ENCODE assay signal across 8 cellular contexts in the genomic region with DNA sequence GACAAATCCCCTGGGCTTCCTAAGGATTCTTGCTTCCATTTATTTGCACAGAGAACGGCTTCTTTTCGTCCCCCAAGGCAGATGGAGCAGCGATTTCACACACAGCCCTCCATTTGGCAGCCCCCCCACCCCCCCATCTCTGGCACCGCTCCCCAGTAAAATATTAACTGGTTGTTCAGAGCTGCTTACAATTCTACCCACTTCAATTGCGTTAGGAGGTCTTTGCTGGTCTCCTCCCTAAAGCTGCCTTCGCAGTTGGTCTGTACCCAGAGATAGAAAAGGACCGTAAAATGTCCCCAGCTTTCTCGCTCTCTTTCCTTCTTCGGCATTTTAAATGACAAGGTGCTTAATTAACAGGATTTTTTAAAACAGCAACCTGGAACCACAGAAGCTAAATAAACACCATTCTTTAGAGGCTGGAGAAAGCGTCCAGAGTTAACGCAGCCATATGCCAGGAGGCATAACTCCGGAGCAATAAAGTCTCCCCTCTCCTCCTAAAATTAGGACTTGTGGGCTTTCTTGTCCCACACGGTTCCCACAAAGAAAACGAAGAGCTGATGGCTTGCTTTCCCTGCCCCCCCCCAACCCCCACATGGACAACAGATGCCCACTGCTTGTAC. TPM values are rescaled to one million over a fixed set of nuclear protein-coding genes. Genes with fewer than 3 reads are reported as not detected.
DNase-seq lines count a peak whose midpoint lies in the region; TF ChIP-seq lines count a peak whose summit lies in the region.

No MANE protein-coding gene starts in this region.

- peak overlapping the region; percentile 88 for H3K4me2 ChIP-seq in mammary epithelial cell (ENCODE audit: insufficient read depth, low read depth, low read length)

- DNase-seq in A673 (ENCODE audit: low spot score) (no peak), mammary epithelial cell (no peak), NCI-H774 (lab: John Stamatoyannopoulos, UW) (no peak), COLO829 (ENCODE audit: low spot score) (no peak), NCI-H187 (lab: John Stamatoyannopoulos, UW) (no peak)
- DNase-seq in activated CD8-positive, alpha-beta memory T cell treated with anti-CD3 and anti-CD28 coated beads, Interleukin-2, amount 50 U/mL, for 48 hours: no peak

- no peaks in the 10 kb centered on the region for H3K9me3 ChIP-seq in A673 (ENCODE audit: low read depth, low read length, poor library complexity, severe bottlenecking)
- no peaks in the 10 kb centered on the region for H3K9me3 ChIP-seq in HUES48 (ENCODE audit: control insufficient read depth, insufficient read depth, low read length)
- H3K9me3 ChIP-seq in mammary epithelial cell (replicated peaks; ENCODE audit: insufficient read depth, low read length): no peaks in the 10 kb centered on the region
- no peaks in the 10 kb centered on the region for H3K9me3 ChIP-seq in mucosa of stomach (ENCODE audit: control insufficient read depth, low read length)

- no peaks in the 10 kb centered on the region for H4K20me1 ChIP-seq in mammary epithelial cell (ENCODE audit: insufficient read depth, low read length)

- 0% methylated on average over 6 of the region's 14 CpGs for WGBS in mammary epithelial cell (ENCODE audit: low coverage, missing lambda C conversion rate)

- dilution Hi-C loops in mammary epithelial cell (cut with HindIII; ENCODE audit: low sequenced_read_pairs): loop anchor here (5.0 kb wide), 1 partner anchor 41 kb away; no protein-coding TSS in a partner anchor

- POLR2A ChIA-PET in A673 (lab: Charles Lee; ENCODE audit: low non-redundant PET): no interaction called here

- H2AFZ ChIP-seq in mammary epithelial cell (ENCODE audit: low read depth, low read length): peak overlapping the region; percentile 63

- H3K9ac ChIP-seq in HUES48 (ENCODE audit: low read depth, low read length): peak overlapping the region; percentile 69
- peak overlapping the region; percentile 70 for H3K9ac ChIP-seq in mammary epithelial cell (ENCODE audit: insufficient read depth, low read length)
- H3K9ac ChIP-seq in mucosa of stomach (ENCODE audit: low read length): peak overlapping the region; percentile 76

- BruUV-seq in A673 (replicated peaks; lab: Mats Ljungman, UMichigan) (no TSS peak), mammary epithelial cell (replicated peaks; lab: Mats Ljungman, UMichigan) (no TSS peak)

- H3K79me2 ChIP-seq in mammary epithelial cell (ENCODE audit: insufficient read depth, low read length): peaks cover 34% of the 10 kb centered on the region

- H3K4me1 ChIP-seq in A673 (ENCODE audit: insufficient read depth, low read length, poor library complexity, severe bottlenecking) (peaks cover 68% of the 10 kb centered on the region), HUES48 (ENCODE audit: control insufficient read depth, insufficient read depth, low read length) (peaks cover 92% of the 10 kb centered on the region), mammary epithelial cell (ENCODE audit: insufficient read depth, low read length) (peaks cover 84% of the 10 kb centered on the region), mucosa of stomach (ENCODE audit: control insufficient read depth, insufficient read depth, low read length) (peaks cover 82% of the 10 kb centered on the region)

- H3K27me3 ChIP-seq in A673 (replicated peaks; ENCODE audit: insufficient read depth, low read depth, low read length, poor library complexity): no peaks in the 10 kb centered on the region
- H3K27me3 ChIP-seq in HUES48 (ENCODE audit: control insufficient read depth, insufficient read depth, low read length): no peaks in the 10 kb centered on the region
- H3K27me3 ChIP-seq in mammary epithelial cell (ENCODE audit: insufficient read depth, low read length): no peaks in the 10 kb centered on the region
- H3K27me3 ChIP-seq in mucosa of stomach (ENCODE audit: control insufficient read depth, insufficient read depth, low read length): no peaks in the 10 kb centered on the region

- in situ Hi-C loops in mammary epithelial cell (cut with MboI; ENCODE audit: low sequenced_read_pairs in 2 of 2): no loop called here

- no peaks in the 10 kb centered on the region for H3K36me3 ChIP-seq in A673 (ENCODE audit: insufficient read depth, low read length, poor library complexity, severe bottlenecking)
- peaks cover 35% of the 10 kb centered on the region for H3K36me3 ChIP-seq in HUES48 (ENCODE audit: control insufficient read depth, insufficient read depth, low read length)
- no peaks in the 10 kb centered on the region for H3K36me3 ChIP-seq in mammary epithelial cell (ENCODE audit: insufficient read depth, low read length)
- H3K36me3 ChIP-seq in mucosa of stomach (ENCODE audit: control insufficient read depth, insufficient read depth, low read length): no peaks in the 10 kb centered on the region

- intact Hi-C loops in A673 (cut with micrococcal nuclease; ENCODE audit: unreplicated experiment): loop anchor here (5.0 kb wide), 1 partner anchor 41 kb away; no protein-coding TSS in a partner anchor
- intact Hi-C loops in mammary epithelial cell (cut with micrococcal nuclease): loop anchor here (2.0 kb wide), 1 partner anchor 83 kb away; no protein-coding TSS in a partner anchor

- CTCF ChIA-PET in A673 (lab: Charles Lee) (interaction anchor here (1.6 kb wide), 1 partner anchor 26 kb away, joined by 5 read pairs; no protein-coding TSS in a partner anchor), mammary epithelial cell (lab: Charles Lee; ENCODE audit: low non-redundant PET) (interaction anchor here (0.6 kb wide), 1 partner anchor 20 kb away, joined by 18 read pairs; no protein-coding TSS in a partner anchor)

- H3K27ac ChIP-seq in A673 (ENCODE audit: low read depth, low read length, poor library complexity, severe bottlenecking) (peak overlapping the region; percentile 97), HUES48 (ENCODE audit: low read depth, low read length) (peak overlapping the region; percentile 99), mammary epithelial cell (ENCODE audit: insufficient read depth, low read depth, low read length) (peak overlapping the region; percentile 94)

- H3K4me3 ChIP-seq in A673 (ENCODE audit: low read depth, low read length, poor library complexity, severe bottlenecking) (no peak overlapping the region), HUES48 (ENCODE audit: low read depth, low read length) (no peak overlapping the region), mammary epithelial cell (replicated peaks in 1 of 3; ENCODE audit: insufficient read depth in 1 of 3, low read depth in 2 of 3, low read length in 3 of 3) (no peak overlapping the region), mucosa of stomach (ENCODE audit: low read length) (peak overlapping the region; percentile 12)

- TF ChIP-seq CTCF in A673 (conservative IDR thresholded peaks at IDR 0.05; ENCODE audit: low read depth, low read length) (no peak), mammary epithelial cell (conservative IDR thresholded peaks at IDR 0.05 in 1 of 2, IDR thresholded peaks at IDR 0.05 in 1 of 2; ENCODE audit: extremely low read depth in 1 of 2, insufficient read depth in 1 of 2, low read depth in 1 of 2, low read length in 2 of 2) (no peak)

RNA-seq across cellular contexts. Expression of a gene that starts 1.7 kb away (rescaled TPM):
- 31.3 and 35.2 TPM in 2 replicates for total RNA-seq in A673 (2021)
- 10 to 100 TPM; 18.7 to 59.6 TPM for total RNA-seq in mammary epithelial cell
- 26.0 TPM for polyA plus RNA-seq in mammary epithelial cell
- 45.8 TPM for polyA minus RNA-seq in mammary epithelial cell
